ENCODE assay signal across 18 cellular contexts in the genomic region with DNA sequence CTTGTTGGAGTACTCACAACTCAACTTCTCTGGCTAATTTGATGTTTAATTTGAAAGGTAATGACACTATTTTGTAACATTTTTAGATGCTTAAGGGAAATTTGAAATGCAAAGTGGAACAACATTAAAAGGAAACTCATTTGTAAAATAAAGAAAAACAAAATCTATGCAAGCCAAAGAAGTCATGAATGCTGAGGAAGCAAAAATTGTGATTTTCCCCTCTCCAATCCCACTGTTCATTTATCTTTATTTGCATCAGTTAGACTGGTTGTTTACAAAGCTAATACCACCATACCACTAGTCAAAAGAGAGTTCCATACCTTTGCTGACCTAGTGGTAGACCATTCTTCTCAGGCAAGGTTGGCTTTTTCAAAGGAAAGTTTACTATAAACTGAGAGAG. TPM values are rescaled to one million over a fixed set of nuclear protein-coding genes. Genes with fewer than 3 reads are reported as not detected.
A peak's percentile ranks its signal among the peaks of the same experiment; 100 is the strongest.
DNase-seq lines count a peak whose midpoint lies in the region; ATAC-seq and TF ChIP-seq lines count a peak whose summit lies in the region.
"Had no signal": no experiment of that assay in that cellular context is flagged by ENCODE, and none has a peak within 500 bp of the region (broad histone marks: within the 10 kb centered on the region; RNA-seq: fewer than 3 reads in every experiment).

No MANE protein-coding gene starts in this region.

- H3K27ac ChIP-seq in CD8-positive, alpha-beta memory T cell (ENCODE audit: low read depth, low read length), result no peak overlapping the region
- no peak overlapping the region for H3K27ac ChIP-seq in GM23338 (ENCODE audit: low read depth)

- no peaks in the 10 kb centered on the region for H3K9me3 ChIP-seq in CD8-positive, alpha-beta memory T cell (ENCODE audit: low read length)
- H3K9me3 ChIP-seq: prostate gland, transverse colon had no signal

- H3F3A ChIP-seq in GM23338 (replicated peaks; ENCODE audit: low read depth), result no peaks in the 10 kb centered on the region; the same call in 1 of the 2 replicates

- H3K4me3 Mint-ChIP-seq in CD8-positive, alpha-beta memory T cell, result peak overlapping the region in 4 of 7 donors; percentile 81 to 83 (median 82)
- H3K4me3 Mint-ChIP-seq in GM23338, result peak overlapping the region; percentile 84
- H3K4me3 Mint-ChIP-seq in T-cell, result peak overlapping the region; percentile 76 to 98 (median 80)
- H3K4me3 Mint-ChIP-seq in immature natural killer cell, result peak overlapping the region; percentile 95 to 97 (median 96)

- CTCF ChIA-PET in CD8-positive, alpha-beta memory T cell (lab: Charles Lee), result no interaction called here
- CTCF ChIA-PET in T-cell (lab: Charles Lee), result no interaction called here

- H3K27me3 ChIP-seq in CD8-positive, alpha-beta memory T cell (ENCODE audit: insufficient read depth, low read length, poor library complexity, severe bottlenecking), result peaks cover 12% of the 10 kb centered on the region
- no peaks in the 10 kb centered on the region for H3K27me3 ChIP-seq in GM23338 (ENCODE audit: insufficient read depth)
- H3K27me3 ChIP-seq: transverse colon had no signal

- peak overlapping the region in 1 of 8 donors; percentile 51 for H3K27ac Mint-ChIP-seq in CD8-positive, alpha-beta memory T cell
- no peak overlapping the region for H3K27ac Mint-ChIP-seq in GM23338
- H3K27ac Mint-ChIP-seq in T-cell, result no peak overlapping the region
- peak overlapping the region in 5 of 6 donors; percentile 96 to 98 (median 97) for H3K27ac Mint-ChIP-seq in immature natural killer cell
- H3K27ac Mint-ChIP-seq: activated CD8-positive, alpha-beta T cell treated with anti-CD3 and anti-CD28 coated beads, Interleukin-2, amount 10 ng/mL, durations not matched to agents 7 days and 5 days; activated T-cell treated with anti-CD3 and anti-CD28 coated beads, Interleukin-2, amount 50 U/mL, for 72 hours; stimulated activated naive CD8-positive, alpha-beta T cell treated with anti-CD3 and anti-CD28 coated beads, Interleukin-15, Interleukin-2, amounts not matched to agents 100 ng/mL and 50 ng/mL, for 24 hours; T-helper 1 cell treated with Interleukin-12 subunit alpha and Interleukin-12 subunit beta and Interleukin-4 antibody, amounts not matched to agents 30 μg/mL and 1 μg/mL, for 36 hours had no signal

- peaks cover 26 to 58% of the 10 kb centered on the region in 2 donors for H3K27me3 Mint-ChIP-seq in CD8-positive, alpha-beta memory T cell
- H3K27me3 Mint-ChIP-seq in GM23338 (ENCODE audit: insufficient read depth, low read depth, poor library complexity), result peaks cover 9% of the 10 kb centered on the region
- H3K27me3 Mint-ChIP-seq in T-cell, result peaks cover 9 to 36% of the 10 kb centered on the region in 2 donors
- peaks cover 6 to 14% (median 14%) of the 10 kb centered on the region in 3 donors for H3K27me3 Mint-ChIP-seq in immature natural killer cell (ENCODE audit: low read depth in 3 of 3)

- POLR2A ChIA-PET in CD8-positive, alpha-beta memory T cell (lab: Charles Lee), result no interaction called here
- POLR2A ChIA-PET in T-cell (lab: Charles Lee), result interaction anchor here in 1 of 2 donors (0.6 kb wide), 1 partner anchor 21 kb away, joined by 6 read pairs; no protein-coding TSS in a partner anchor

- H3K36me3 ChIP-seq in CD8-positive, alpha-beta memory T cell (ENCODE audit: insufficient read depth, low read length), result no peaks in the 10 kb centered on the region
- H3K36me3 ChIP-seq in GM23338 (ENCODE audit: insufficient read depth), result no peaks in the 10 kb centered on the region
- H3K36me3 ChIP-seq: prostate gland, transverse colon had no signal

- no peaks in the 10 kb centered on the region for H3K36me3 Mint-ChIP-seq in CD8-positive, alpha-beta memory T cell
- H3K36me3 Mint-ChIP-seq in GM23338 (ENCODE audit: low read depth), result no peaks in the 10 kb centered on the region; the same call in 2 of the 3 replicates
- H3K36me3 Mint-ChIP-seq in T-cell, result no peaks in the 10 kb centered on the region
- no peaks in the 10 kb centered on the region for H3K36me3 Mint-ChIP-seq in immature natural killer cell
- H3K36me3 Mint-ChIP-seq: IgD-negative memory B cell had no signal

- no peak for TF ChIP-seq CTCF in GM23338 (conservative IDR thresholded peaks at IDR 0.05; ENCODE audit: low read depth in 2 of 2)

- no peaks in the 10 kb centered on the region for H3K9me2 ChIP-seq in GM23338 (ENCODE audit: insufficient read depth)

- no peak overlapping the region for H3K4me3 ChIP-seq in CD8-positive, alpha-beta memory T cell (ENCODE audit: low read length)
- H3K4me3 ChIP-seq in GM23338, result peak overlapping the region; percentile 73

- peaks cover 26% of the 10 kb centered on the region for H3K79me2 ChIP-seq in GM23338 (replicated peaks; ENCODE audit: insufficient read depth)

- no peak for DNase-seq in CD8-positive, alpha-beta memory T cell
- DNase-seq in GM23338 (ENCODE audit: low spot score), result no peak
- DNase-seq in T-cell, result no peak
- DNase-seq in immature natural killer cell, result no peak
- DNase-seq: activated CD8-positive, alpha-beta T cell treated with anti-CD3 and anti-CD28 coated beads, Interleukin-2, amount 10 ng/mL, durations not matched to agents 7 days and 5 days; activated T-cell treated with anti-CD3 and anti-CD28 coated beads, Interleukin-2, amount 50 U/mL, for 72 hours; NCI-H2107; SIG-M5; stimulated activated CD4-positive, alpha-beta T cell treated with anti-CD3 and anti-CD28 coated beads, Interleukin-2, amount 100 ng/mL, for 24 hours; transverse colon had no signal

- H2AFZ ChIP-seq in GM23338, result no peak overlapping the region

- ATAC-seq in GM23338 (no peak), T-cell (replicated peaks in 1 of 4) (no peak), HG02763 (IDR thresholded peaks at IDR 0.05; ENCODE audit: unreplicated experiment) (no peak), GM19035 (IDR thresholded peaks at IDR 0.05; ENCODE audit: unreplicated experiment) (no peak), HG03521 (IDR thresholded peaks at IDR 0.05; ENCODE audit: unreplicated experiment) (no peak), HG03175 (IDR thresholded peaks at IDR 0.05; ENCODE audit: unreplicated experiment) (no peak)
- ATAC-seq: activated CD8-positive, alpha-beta T cell treated with anti-CD3 and anti-CD28 coated beads, Interleukin-2, amount 10 ng/mL, durations not matched to agents 7 days and 5 days had no signal

- H3K4me1 Mint-ChIP-seq in CD8-positive, alpha-beta memory T cell, result peaks cover 13 to 20% (median 19%) of the 10 kb centered on the region in 3 donors
- H3K4me1 Mint-ChIP-seq in GM23338 (peaks cover 30% of the 10 kb centered on the region), T-cell (peaks cover 14 to 15% (median 14%) of the 10 kb centered on the region in 3 donors), immature natural killer cell (peaks cover 33 to 49% of the 10 kb centered on the region in 2 donors)

- 0 out of 2 replicates have a peak, but pooled peaks cover 5% of the 10 kb centered on the region for H4K20me1 ChIP-seq in GM23338 (replicated peaks; ENCODE audit: insufficient read depth)

- H3K9me3 Mint-ChIP-seq in CD8-positive, alpha-beta memory T cell, result peaks cover 0 to 5% (median 0%) of the 10 kb centered on the region in 5 donors
- H3K9me3 Mint-ChIP-seq in GM23338, result no peaks in the 10 kb centered on the region; the same call in 1 of the 3 replicates
- H3K9me3 Mint-ChIP-seq in T-cell, result no peaks in the 10 kb centered on the region
- H3K9me3 Mint-ChIP-seq in immature natural killer cell, result no peaks in the 10 kb centered on the region
- H3K9me3 Mint-ChIP-seq: activated T-cell treated with anti-CD3 and anti-CD28 coated beads, Interleukin-2, amount 50 U/mL, for 72 hours; IgD-negative memory B cell; stimulated activated naive CD8-positive, alpha-beta T cell treated with anti-CD3 and anti-CD28 coated beads, Interleukin-15, Interleukin-2, amounts not matched to agents 100 ng/mL and 50 ng/mL, for 24 hours; T-helper 1 cell treated with Interleukin-12 subunit alpha and Interleukin-12 subunit beta and Interleukin-4 antibody, amounts not matched to agents 30 μg/mL and 1 μg/mL, for 36 hours had no signal

- H3K4me2 ChIP-seq in GM23338, result peak overlapping the region; percentile 84

- no peaks in the 10 kb centered on the region for H3K4me1 ChIP-seq in CD8-positive, alpha-beta memory T cell (ENCODE audit: insufficient read depth, low read length)
- peaks cover 34% of the 10 kb centered on the region for H3K4me1 ChIP-seq in GM23338 (ENCODE audit: insufficient read depth)
- H3K4me1 ChIP-seq: prostate gland had no signal

RNA-seq across cellular contexts. Expression of gene B4GALT6, which starts 2.2 kb away (rescaled TPM):
- total RNA-seq in CD8-positive, alpha-beta memory T cell, result 1 to 10 TPM; 3.4 to 5.1 TPM
- polyA plus RNA-seq in CD8-positive, alpha-beta memory T cell, result 0.18 TPM
- 33.8 and 40.4 TPM in 2 replicates for total RNA-seq in GM23338 (2014; rRNA removed; shearing (Covaris generic))
- polyA plus RNA-seq in GM23338 (2016; fragmentation: Nextera tagmentation; extraction: Ambion mirVana), result 14.8 and 15.9 TPM in 2 replicates
- total RNA-seq in T-cell, result 1 to 10 TPM in 3 of 5 donors, under 1 TPM in 2; 0.25 to 1.5 (median 1.2) TPM
- 1 to 10 TPM in 2 of 3 donors, under 1 TPM in 1; 0.83 to 3.2 (median 1.5) TPM for polyA plus RNA-seq in immature natural killer cell
- polyA plus RNA-seq: IgD-negative memory B cell had no signal

Comparison
In these comparisons a context has a peak if more than half of its experiments do, and no peak if none do; other contexts are left out.
1. H3K27ac Mint-ChIP-seq: peak in immature natural killer cell (5 of 6); none in GM23338 (single experiment) and T-cell (0 of 2).
2. Peak in every context shown above with its lines, with median percentiles within 50 percentile points of each other: H3K4me3 Mint-ChIP-seq.